Comparison of ENCODE assay signal across 12 cellular contexts in genomic region chr9:132026932-132027585, GRCh38. TPM values are rescaled to one million over a fixed set of nuclear protein-coding genes. Genes with fewer than 3 reads are reported as not detected.
DNase-seq lines count a peak whose midpoint lies in the region; ATAC-seq and TF ChIP-seq lines count a peak whose summit lies in the region.
"Had no signal": no experiment of that assay in that cellular context is flagged by ENCODE, and none has a peak within 500 bp of the region (broad histone marks: within the 10 kb centered on the region; RNA-seq: fewer than 3 reads in every experiment).

No MANE protein-coding gene starts in this region.

- H3K9me3 ChIP-seq in iPS-15b (ENCODE audit: control insufficient read depth, insufficient read depth, low read length): no peaks in the 10 kb centered on the region
- no peaks in the 10 kb centered on the region for H3K9me3 ChIP-seq in CD4-positive, alpha-beta T cell (ENCODE audit: control insufficient read depth, low read length)

- no peak overlapping the region for H3K27ac Mint-ChIP-seq in CD4-positive, alpha-beta T cell

- H3K27ac ChIP-seq in CD4-positive, alpha-beta T cell (ENCODE audit: low read depth, low read length): no peak overlapping the region

- H3K4me3 Mint-ChIP-seq in CD4-positive, alpha-beta T cell: no peak overlapping the region

- POLR2A ChIA-PET in BJ (lab: Charles Lee): no interaction called here
- POLR2A ChIA-PET in CD4-positive, alpha-beta T cell (lab: Charles Lee): no interaction called here

- CTCF ChIA-PET in BJ (lab: Yijun Ruan, JAX): interaction anchor here (1.2 kb wide), 2 partner anchors 14 to 26 kb away, joined by 3 to 4 read pairs; no protein-coding TSS in a partner anchor
- CTCF ChIA-PET in CD4-positive, alpha-beta T cell (lab: Charles Lee): interaction anchor here (1.6 kb wide), 1 partner anchor 13 kb away, joined by 3 read pairs; no protein-coding TSS in a partner anchor

- H3K9me3 Mint-ChIP-seq in CD4-positive, alpha-beta T cell: no peaks in the 10 kb centered on the region
- H3K9me3 Mint-ChIP-seq: activated naive CD4-positive, alpha-beta T cell treated with anti-CD3 and anti-CD28 coated beads, Interleukin-2, amount 50 U/mL, for 72 hours had no signal

- H3K36me3 ChIP-seq in BJ (ENCODE audit: control insufficient read depth, insufficient read depth, low read length) (no peaks in the 10 kb centered on the region), iPS-15b (ENCODE audit: control insufficient read depth, insufficient read depth, low read length) (no peaks in the 10 kb centered on the region)

- in situ Hi-C loops in astrocyte of the spinal cord (cut with HindIII; ENCODE audit: low sequenced_read_pairs): no loop called here

- no peaks in the 10 kb centered on the region for H3K27me3 Mint-ChIP-seq in CD4-positive, alpha-beta T cell

- H3K9ac ChIP-seq in iPS-15b (ENCODE audit: low read depth, low read length): peak overlapping the region; percentile 37

- H3K27me3 ChIP-seq in BJ (ENCODE audit: control insufficient read depth, insufficient read depth, low read length) (no peaks in the 10 kb centered on the region), iPS-15b (ENCODE audit: control insufficient read depth, insufficient read depth, low read length) (no peaks in the 10 kb centered on the region)
- no peaks in the 10 kb centered on the region for H3K27me3 ChIP-seq in CD4-positive, alpha-beta T cell (ENCODE audit: control insufficient read depth, insufficient read depth, low read length)

- no peak overlapping the region for H3K4me3 ChIP-seq in BJ (ENCODE audit: low read depth, low read length)
- no peak overlapping the region for H3K4me3 ChIP-seq in astrocyte of the spinal cord (ENCODE audit: low read depth, low read length)
- H3K4me3 ChIP-seq in iPS-15b (ENCODE audit: low read depth, low read length): no peak overlapping the region

- no peaks in the 10 kb centered on the region for H3K36me3 Mint-ChIP-seq in CD4-positive, alpha-beta T cell (ENCODE audit: low read depth)
- H3K36me3 Mint-ChIP-seq: activated naive CD4-positive, alpha-beta T cell treated with anti-CD3 and anti-CD28 coated beads, Interleukin-2, amount 50 U/mL, for 72 hours had no signal

- H3K4me1 Mint-ChIP-seq in CD4-positive, alpha-beta T cell (ENCODE audit: low read depth): peaks cover 34% of the 10 kb centered on the region

- TF ChIP-seq CTCF in BJ (IDR thresholded peaks at IDR 0.05; ENCODE audit: insufficient read depth, low read depth, low read length): no peak
- no peak for TF ChIP-seq CTCF in astrocyte of the spinal cord (IDR thresholded peaks at IDR 0.05; ENCODE audit: low read depth, low read length)
- TF ChIP-seq CTCF in CD4-positive, alpha-beta T cell (IDR thresholded peaks at IDR 0.05): no peak

- DNase-seq in BJ (ENCODE audit: low read depth) (peak; percentile 52), NCI-H1048 (lab: John Stamatoyannopoulos, UW) (peak; percentile 43), astrocyte of the spinal cord (ENCODE audit: low read depth, low spot score) (peak; percentile 60), germinal center (ENCODE audit: low spot score) (no peak), NOMO-1 treated with DMSO at 0.1 percent for 48 hours (lab: John Stamatoyannopoulos, UW; ENCODE audit: unreplicated experiment) (no peak), putamen (ENCODE audit: low spot score) (no peak)
- no peak for DNase-seq in CD4-positive, alpha-beta T cell
- DNase-seq: activated CD4-positive, alpha-beta T cell treated with anti-CD3 and anti-CD28 coated beads, Interleukin-2, amount 50 U/mL, for 4 hours; C1 segment of cervical spinal cord; stimulated activated naive CD8-positive, alpha-beta T cell treated with anti-CD3 and anti-CD28 coated beads, Interleukin-15, Interleukin-2, amounts not matched to agents 100 U/mL and 50 U/mL, for 24 hours had no signal

- ATAC-seq in CD4-positive, alpha-beta T cell (ENCODE audit: poor library complexity): no peak
- ATAC-seq: activated naive CD4-positive, alpha-beta T cell treated with anti-CD3 and anti-CD28 coated beads, Interleukin-2, amount 50 U/mL, for 72 hours; stimulated activated naive CD8-positive, alpha-beta T cell treated with anti-CD3 and anti-CD28 coated beads, Interleukin-15, Interleukin-2, amounts not matched to agents 100 U/mL and 50 U/mL, for 24 hours had no signal

- H3K4me1 ChIP-seq in iPS-15b (ENCODE audit: control insufficient read depth, insufficient read depth, low read length): peaks cover 17% of the 10 kb centered on the region

- intact Hi-C loops in CD4-positive, alpha-beta T cell (cut with DNase I, micrococcal nuclease): no loop called here

RNA-seq across cellular contexts. Expression of gene MED27, which starts 52.6 kb away (rescaled TPM):
- polyA plus RNA-seq in BJ (2011; rRNA removed): 34.3 and 36.9 TPM in 2 replicates
- 20.0 and 29.5 TPM in 2 replicates for polyA minus RNA-seq in BJ (2011; rRNA and poly(A)+ RNA removed)
- total RNA-seq in CD4-positive, alpha-beta T cell: 10 to 100 TPM; 15.0 to 17.4 TPM

Comparison
In these comparisons a context has a peak if more than half of its experiments do, and no peak if none do; other contexts are left out.
1. DNase-seq: peak in BJ (single experiment), NCI-H1048 (single experiment) and astrocyte of the spinal cord (single experiment); none in germinal center (single experiment), NOMO-1 treated with DMSO at 0.1 percent for 48 hours (single experiment), putamen (single experiment) and CD4-positive, alpha-beta T cell (0 of 10).